19 cellular contexts compared by ENCODE assay signal in genomic region chr13:80274643-80275042, GRCh38.
DNase-seq lines count a peak whose midpoint lies in the region; ATAC-seq, FAIRE-seq and TF ChIP-seq lines count a peak whose summit lies in the region.
"Had no signal": no experiment of that assay in that cellular context is flagged by ENCODE, and none has a peak within 500 bp of the region (broad histone marks: within the 10 kb centered on the region; RNA-seq: fewer than 3 reads in every experiment).

No MANE protein-coding gene starts in this region.

- no peaks in the 10 kb centered on the region for H3K36me3 ChIP-seq in bronchial epithelial cell (ENCODE audit: control insufficient read depth, insufficient read depth, low read length)

- no peak overlapping the region for H3K4me3 ChIP-seq in bronchial epithelial cell (ENCODE audit: low read depth, low read length)
- H3K4me3 ChIP-seq: A549, BLaER1, K562, PC-9 had no signal

- ATAC-seq in HG02571 (IDR thresholded peaks at IDR 0.05; ENCODE audit: unreplicated experiment) = no peak
- ATAC-seq: A549; CD8-positive, alpha-beta T cell; K562 had no signal

- DNase-seq in ELR (ENCODE audit: low read depth) (peak; percentile 23), NCI-H226 (peak; percentile 59), bronchial epithelial cell (ENCODE audit: low read depth) (peak; percentile 49), kidney tubule cell (ENCODE audit: low spot score) (peak; percentile 59), C1 segment of cervical spinal cord (lab: John Stamatoyannopoulos, UW) (no peak), SHP77 treated with DMSO at 0.1 percent for 48 hours (lab: John Stamatoyannopoulos, UW) (no peak), DMS153 treated with DMSO at 0.1 percent for 48 hours (lab: John Stamatoyannopoulos, UW; ENCODE audit: unreplicated experiment) (no peak)
- DNase-seq: CD8-positive, alpha-beta T cell; DMS79; NCI-H1105 treated with DMSO at 0.1 percent for 48 hours; NCI-H187; NCI-H2227 treated with DMSO at 0.1 percent for 48 hours; NCI-H524 treated with DMSO at 0.1 percent for 48 hours had no signal

- FAIRE-seq in bronchial epithelial cell (lab: Jason Lieb, UNC) = no peak
- FAIRE-seq: A549, G401.6, K562 had no signal

- no peak for TF ChIP-seq CTCF in bronchial epithelial cell (IDR thresholded peaks at IDR 0.05; ENCODE audit: insufficient read depth, low read length, severe bottlenecking)

- no peaks in the 10 kb centered on the region for H3K27me3 ChIP-seq in bronchial epithelial cell (ENCODE audit: control insufficient read depth, insufficient read depth, low read length)
- H3K27me3 ChIP-seq: BLaER1 had no signal

Comparison
In these comparisons a context has a peak if more than half of its experiments do, and no peak if none do; other contexts are left out.
1. DNase-seq: peak in ELR (single experiment), NCI-H226 (single experiment), bronchial epithelial cell (single experiment) and kidney tubule cell (single experiment); none in C1 segment of cervical spinal cord (0 of 14), SHP77 treated with DMSO at 0.1 percent for 48 hours (single experiment) and DMS153 treated with DMSO at 0.1 percent for 48 hours (single experiment).